Comparison of ENCODE assay signal across 9 cellular contexts in the genomic region with DNA sequence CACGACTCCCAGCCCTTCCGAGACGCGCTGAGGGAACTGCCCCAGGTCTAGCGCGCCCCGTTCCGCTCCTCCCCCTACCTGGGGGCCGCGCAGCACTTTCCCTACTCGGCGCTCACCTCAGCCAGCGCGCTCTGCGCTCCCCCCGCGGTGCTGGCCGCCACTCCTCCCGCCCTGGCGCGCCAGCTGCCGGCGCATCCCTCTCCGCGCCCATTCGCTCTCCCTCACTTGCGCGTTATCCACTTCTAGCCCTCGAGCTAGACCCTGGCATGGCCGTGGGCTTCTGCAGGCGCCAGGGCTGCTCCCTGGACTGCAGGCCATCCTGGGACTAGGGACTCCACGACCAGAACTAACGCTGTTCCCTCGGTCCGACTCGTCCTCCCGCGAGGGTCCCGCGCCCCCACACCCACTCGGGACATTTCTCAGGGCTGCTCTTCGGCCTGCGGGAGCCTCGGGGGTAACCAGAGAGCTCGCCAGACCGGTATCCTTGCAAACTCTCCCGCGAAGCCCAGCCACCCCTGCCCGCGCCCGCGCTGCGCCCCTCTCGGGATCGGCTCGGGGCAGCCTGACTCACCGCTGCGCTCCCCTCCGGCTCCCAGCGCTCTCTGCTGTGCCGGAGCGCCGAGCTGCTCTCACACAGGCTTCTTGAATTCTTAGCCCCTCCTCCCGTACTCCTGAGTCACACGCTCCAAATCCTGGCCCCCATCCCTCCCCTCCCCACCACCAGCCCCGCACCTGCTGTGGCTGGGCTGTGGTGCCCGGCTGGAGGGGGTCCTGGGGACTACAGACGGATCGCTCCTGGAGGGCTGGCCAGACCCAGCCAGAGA. TPM values are rescaled to one million over a fixed set of nuclear protein-coding genes. Genes with fewer than 3 reads are reported as not detected.
DNase-seq lines count a peak whose midpoint lies in the region; ATAC-seq lines count a peak whose summit lies in the region.
"Had no signal": no experiment of that assay in that cellular context is flagged by ENCODE, and none has a peak within 500 bp of the region (broad histone marks: within the 10 kb centered on the region; RNA-seq: fewer than 3 reads in every experiment).

NGF (minus strand) TSS at position 617 of the 824 bp plus-strand sequence. CDS start 51,454 bp downstream, outside the sequence.

- DNase-seq in MG63, result peak; percentile 79
- peak; percentile 56 for DNase-seq in dedifferentiated amniotic fluid mesenchymal stem cell (ENCODE audit: extremely low spot score)
- peak; percentile 46 for DNase-seq in mesenchymal stem cell
- DNase-seq in dermis blood vessel endothelial cell, result no peak
- no peak for DNase-seq in NK-92 (lab: John Stamatoyannopoulos, UW; ENCODE audit: unreplicated experiment)
- no peak for DNase-seq in NCI-H69 (lab: John Stamatoyannopoulos, UW)

- peak within 1 kb of the TSS; percentile 85 for H3K4me3 ChIP-seq in ACC112 (ENCODE audit: low read depth, low read length)
- H3K4me3 ChIP-seq in MG63, result peak within 1 kb of the TSS; percentile 56
- H3K4me3 ChIP-seq in mesenchymal stem cell (ENCODE audit: insufficient read depth in 1 of 2, low read depth in 1 of 2, low read length in 2 of 2), result peak within 1 kb of the TSS; percentile 59 to 93

- H2AK5ac ChIP-seq in mesenchymal stem cell (ENCODE audit: low read length, severe bottlenecking), result no peak within 1 kb of the TSS

- H3K79me2 ChIP-seq in ACC112 (ENCODE audit: control insufficient read depth, insufficient read depth, low read length, unreplicated experiment), result peaks cover 5% of the 10 kb centered on the region

- ATAC-seq in GM19324 (IDR thresholded peaks at IDR 0.05; ENCODE audit: low FRiP score, unreplicated experiment), result no peak

- H2AFZ ChIP-seq in ACC112 (ENCODE audit: low read length, unreplicated experiment) (no peak within 1 kb of the TSS), mesenchymal stem cell (ENCODE audit: low read depth, low read length) (peak within 1 kb of the TSS; percentile 0)

- no peak within 1 kb of the TSS for H3K4ac ChIP-seq in mesenchymal stem cell (ENCODE audit: low read depth in 1 of 2, low read length in 2 of 2)

- H3K27me3 ChIP-seq in ACC112 (ENCODE audit: insufficient read depth, low read length) (no peaks in the 10 kb centered on the region; the same call in 1 of the 2 replicates), MG63 (no peaks in the 10 kb centered on the region), mesenchymal stem cell (ENCODE audit: control insufficient read depth in 1 of 2, insufficient read depth in 1 of 2, low read length in 2 of 2) (peaks cover 0 to 57% of the 10 kb centered on the region in 2 experiments)

- H3K27ac ChIP-seq in ACC112 (ENCODE audit: low read depth, low read length) (no peak within 1 kb of the TSS), mesenchymal stem cell (ENCODE audit: low read length, poor library complexity, severe bottlenecking) (no peak within 1 kb of the TSS)

- no peaks in the 10 kb centered on the region for H3K9me3 ChIP-seq in MG63
- H3K9me3 ChIP-seq in mesenchymal stem cell (ENCODE audit: control insufficient read depth, low read length), result no peaks in the 10 kb centered on the region

- peak within 1 kb of the TSS; percentile 85 for H3K9ac ChIP-seq in mesenchymal stem cell (ENCODE audit: low read length)

- peak within 1 kb of the TSS in 1 of 2 experiments; percentile 73 for H3K23ac ChIP-seq in mesenchymal stem cell (ENCODE audit: low read length in 2 of 2)

- H3K14ac ChIP-seq in mesenchymal stem cell (ENCODE audit: low read length in 2 of 2), result peak within 1 kb of the TSS in 1 of 2 experiments; percentile 66

- peak within 1 kb of the TSS in 1 of 2 experiments; percentile 0 for H3K18ac ChIP-seq in mesenchymal stem cell (ENCODE audit: low read depth in 1 of 2, low read length in 2 of 2)

- H3K4me1 ChIP-seq in ACC112 (ENCODE audit: control insufficient read depth, insufficient read depth, low read length, unreplicated experiment), result peaks cover 19% of the 10 kb centered on the region
- H3K4me1 ChIP-seq in mesenchymal stem cell (ENCODE audit: control insufficient read depth, insufficient read depth, low read depth, low read length), result peaks cover 14% of the 10 kb centered on the region

- under 1% methylated on average over 68 of the region's 69 CpGs for WGBS in mesenchymal stem cell

- no peaks in the 10 kb centered on the region for H3K79me1 ChIP-seq in mesenchymal stem cell (replicated peaks; ENCODE audit: low read length, poor library complexity, severe bottlenecking)

- peak within 1 kb of the TSS; percentile 10 for H4K8ac ChIP-seq in mesenchymal stem cell (ENCODE audit: low read length)

- no peak within 1 kb of the TSS for H2BK120ac ChIP-seq in mesenchymal stem cell (ENCODE audit: low read depth, low read length)

- peak within 1 kb of the TSS; percentile 34 for H2BK15ac ChIP-seq in mesenchymal stem cell (ENCODE audit: low read depth, poor library complexity, severe bottlenecking)

- H2BK12ac ChIP-seq in mesenchymal stem cell (ENCODE audit: low read length in 2 of 2), result peak within 1 kb of the TSS in 1 of 2 experiments; percentile 75

- H4K91ac ChIP-seq in mesenchymal stem cell (ENCODE audit: low read length), result no peak within 1 kb of the TSS

- H3K36me3 ChIP-seq in ACC112 (ENCODE audit: insufficient read depth, low read length) (no peaks in the 10 kb centered on the region), MG63 (no peaks in the 10 kb centered on the region), mesenchymal stem cell (ENCODE audit: control insufficient read depth in 1 of 2, insufficient read depth in 2 of 2, low read depth in 1 of 2, low read length in 2 of 2) (no peaks in the 10 kb centered on the region)

- H3K4me2 ChIP-seq in mesenchymal stem cell (ENCODE audit: low read length, poor library complexity, severe bottlenecking), result peak within 1 kb of the TSS; percentile 99

- H2BK5ac ChIP-seq in mesenchymal stem cell (ENCODE audit: low read depth, low read length, poor library complexity, severe bottlenecking), result peak within 1 kb of the TSS; percentile 58

RNA-seq across cellular contexts. Expression of gene NGF, which starts in this region (rescaled TPM):
- total RNA-seq in MG63 (2014; rRNA removed; shearing (Covaris generic); ENCODE audit: low replicate concordance), result 1.2 and 1.3 TPM in 2 replicates
- polyA plus RNA-seq in mesenchymal stem cell (2013, experiment 1 of 2), result not detected
- polyA plus RNA-seq in mesenchymal stem cell (2013, experiment 2 of 2), result not detected
- total RNA-seq in dermis blood vessel endothelial cell, result 0.34 TPM in 1 of 2 replicates, not detected in the other
- total RNA-seq: activated CD8-positive, alpha-beta memory T cell treated with anti-CD3 and anti-CD28 coated beads for 36 hours had no signal

Comparison
In these comparisons a context has a peak if more than half of its experiments do, and no peak if none do; other contexts are left out.
1. DNase-seq: peak in MG63 (single experiment), dedifferentiated amniotic fluid mesenchymal stem cell (single experiment) and mesenchymal stem cell (single experiment); none in dermis blood vessel endothelial cell (single experiment), NK-92 (single experiment) and NCI-H69 (single experiment).
2. Peak in every context shown above with its lines, with median percentiles within 50 percentile points of each other: H3K4me3 ChIP-seq.